9 cellular contexts compared by ENCODE assay signal in the genomic region with DNA sequence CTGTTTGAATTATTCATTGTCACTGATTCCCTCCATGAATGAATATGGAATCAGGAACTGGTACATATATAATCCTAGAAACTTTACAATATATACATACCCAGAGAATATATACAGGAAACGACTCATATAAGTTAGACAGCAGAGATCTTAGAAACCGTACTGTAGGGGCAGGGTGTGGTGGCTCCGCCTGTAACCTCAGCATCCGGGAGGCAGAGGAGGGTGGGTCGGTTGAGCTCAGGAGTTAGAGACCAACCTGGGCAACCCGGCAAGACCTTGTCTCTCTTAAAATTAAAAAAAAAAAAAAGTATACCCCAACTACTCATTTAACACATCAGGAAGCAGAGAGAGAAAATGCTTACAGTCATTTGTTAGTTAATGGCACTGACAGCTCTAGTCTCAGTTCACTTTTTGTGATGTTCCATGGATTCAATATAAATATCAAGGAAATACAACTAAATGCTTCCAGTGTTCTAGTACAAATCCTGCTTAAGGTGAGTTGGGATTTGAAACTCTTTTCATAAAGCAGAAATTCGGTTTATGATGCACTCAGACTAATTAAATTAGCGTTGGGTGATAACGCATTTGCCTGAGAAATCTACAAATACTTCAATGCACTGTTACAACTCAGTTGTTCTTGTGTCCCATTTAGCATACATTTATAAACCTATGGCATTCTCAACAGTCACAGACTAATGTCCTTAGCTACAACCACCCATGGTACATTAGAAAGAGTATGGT. TPM values are rescaled to one million over a fixed set of nuclear protein-coding genes. Genes with fewer than 3 reads are reported as not detected.
DNase-seq lines count a peak whose midpoint lies in the region; ATAC-seq lines count a peak whose summit lies in the region.
"Had no signal": no experiment of that assay in that cellular context is flagged by ENCODE, and none has a peak within 500 bp of the region (broad histone marks: within the 10 kb centered on the region; RNA-seq: fewer than 3 reads in every experiment).

No MANE protein-coding gene starts in this region.

- peak overlapping the region; percentile 78 for H3K4me3 ChIP-seq in CD4-positive, CD25-positive, alpha-beta regulatory T cell (ENCODE audit: low read depth, low read length)

- H3K9me3 ChIP-seq in CD4-positive, CD25-positive, alpha-beta regulatory T cell (ENCODE audit: control insufficient read depth in 2 of 2, low read length in 2 of 2), result no peaks in the 10 kb centered on the region

- H3K27me3 Mint-ChIP-seq in CD4-positive, CD25-positive, alpha-beta regulatory T cell, result no peaks in the 10 kb centered on the region

- peak; percentile 100 for ATAC-seq in CD4-positive, CD25-positive, alpha-beta regulatory T cell (ENCODE audit: low read depth in 2 of 2)
- ATAC-seq in HG02943 (IDR thresholded peaks at IDR 0.05; ENCODE audit: low read depth, unreplicated experiment), result peak; percentile 56

- H3K9me3 Mint-ChIP-seq in CD4-positive, CD25-positive, alpha-beta regulatory T cell, result peaks cover 0 to 2% (median 0%) of the 10 kb centered on the region in 7 donors

- H3K36me3 ChIP-seq in CD4-positive, CD25-positive, alpha-beta regulatory T cell (ENCODE audit: control insufficient read depth, insufficient read depth, low read length), result peaks cover 10% of the 10 kb centered on the region

- H3K4me3 Mint-ChIP-seq in CD4-positive, CD25-positive, alpha-beta regulatory T cell, result peak overlapping the region; percentile 83 to 92 (median 86)

- peaks cover 14% of the 10 kb centered on the region for H3K36me3 Mint-ChIP-seq in CD4-positive, CD25-positive, alpha-beta regulatory T cell

- H3K4me1 Mint-ChIP-seq in CD4-positive, CD25-positive, alpha-beta regulatory T cell, result peaks cover 32 to 89% (median 67%) of the 10 kb centered on the region in 4 donors

- no peaks in the 10 kb centered on the region for H3K27me3 ChIP-seq in CD4-positive, CD25-positive, alpha-beta regulatory T cell (ENCODE audit: control insufficient read depth, insufficient read depth, low read length)

- H3K27ac ChIP-seq in CD4-positive, CD25-positive, alpha-beta regulatory T cell (ENCODE audit: insufficient read depth, low read length, poor library complexity, severe bottlenecking), result peak overlapping the region; percentile 84
- H3K27ac ChIP-seq: parathyroid adenoma had no signal

- peak overlapping the region; percentile 92 to 96 (median 94) for H3K27ac Mint-ChIP-seq in CD4-positive, CD25-positive, alpha-beta regulatory T cell

- DNase-seq in CD4-positive, CD25-positive, alpha-beta regulatory T cell, result peak; percentile 66 to 95 (median 80)
- DNase-seq in UCSD-AML1 (lab: John Stamatoyannopoulos, UW; ENCODE audit: unreplicated experiment) (peak; percentile 33), dedifferentiated amniotic fluid mesenchymal stem cell (ENCODE audit: extremely low spot score) (peak; percentile 1), NCI-H748 (lab: John Stamatoyannopoulos, UW; ENCODE audit: unreplicated experiment) (no peak), T1000 (lab: John Stamatoyannopoulos, UW) (no peak), NCI-H2171 (lab: John Stamatoyannopoulos, UW) (no peak)
- peak; percentile 42 for DNase-seq in stimulated activated naive CD4-positive, alpha-beta T cell treated with Interleukin-2 at 50 U/mL for 16 hours (lab: John Stamatoyannopoulos, UW)

- peaks cover 75% of the 10 kb centered on the region for H3K4me1 ChIP-seq in CD4-positive, CD25-positive, alpha-beta regulatory T cell (ENCODE audit: control insufficient read depth, insufficient read depth, low read length, poor library complexity, severe bottlenecking)

RNA-seq across cellular contexts. Expression of gene GLG1, which starts 5.6 kb away (rescaled TPM):
- total RNA-seq in CD4-positive, CD25-positive, alpha-beta regulatory T cell, result 202 TPM
- 100 to 1,000 TPM; 147 to 156 (median 152) TPM for polyA plus RNA-seq in CD4-positive, CD25-positive, alpha-beta regulatory T cell

Comparison
In these comparisons a context has a peak if more than half of its experiments do, and no peak if none do; other contexts are left out.
1. DNase-seq: peak in CD4-positive, CD25-positive, alpha-beta regulatory T cell (3 of 3), UCSD-AML1 (single experiment), dedifferentiated amniotic fluid mesenchymal stem cell (single experiment) and stimulated activated naive CD4-positive, alpha-beta T cell treated with Interleukin-2 at 50 U/mL for 16 hours (single experiment); none in NCI-H748 (single experiment), T1000 (single experiment) and NCI-H2171 (single experiment).